In the genomic region with DNA sequence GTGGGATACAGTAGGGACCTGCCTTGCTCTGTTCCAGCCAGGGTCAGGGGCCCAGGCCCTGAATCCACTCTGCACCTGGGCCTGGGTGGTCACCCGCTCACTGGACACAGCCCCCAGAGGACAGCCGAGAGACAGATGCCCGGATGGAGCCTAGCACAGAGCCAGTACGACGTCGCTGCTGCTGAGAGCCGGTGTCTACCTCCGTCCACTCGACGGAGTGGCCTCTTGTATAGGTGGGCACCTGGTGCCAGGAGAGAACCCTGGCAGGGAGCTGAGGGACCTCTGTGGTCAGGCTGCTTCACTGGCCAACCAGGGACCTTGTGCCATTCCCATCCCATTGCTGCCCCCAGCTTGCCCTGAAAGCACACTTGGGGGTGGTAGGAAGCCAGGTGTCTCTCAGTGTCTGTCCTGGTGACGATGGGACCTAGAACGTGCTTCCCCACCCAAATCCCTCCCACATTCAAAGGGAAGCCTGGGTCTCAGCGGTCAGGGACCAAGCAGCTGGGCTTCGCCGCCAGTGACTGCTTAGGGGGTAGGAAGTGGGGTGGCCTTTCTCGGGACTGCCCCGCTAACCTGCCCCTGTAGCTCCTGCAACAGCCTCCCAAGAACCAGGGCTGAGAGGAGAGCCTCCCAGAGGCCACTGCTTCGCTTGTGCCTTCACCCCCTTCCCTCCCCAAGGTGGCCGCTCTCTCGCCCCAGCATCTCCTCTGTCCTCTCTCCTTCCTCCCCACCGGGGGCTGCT, we compare ENCODE assay signal across 13 cellular contexts. TPM values are rescaled to one million over a fixed set of nuclear protein-coding genes. Genes with fewer than 3 reads are reported as not detected.
DNase-seq lines count a peak whose midpoint lies in the region; ATAC-seq and TF ChIP-seq lines count a peak whose summit lies in the region.
"Had no signal": no experiment of that assay in that cellular context is flagged by ENCODE, and none has a peak within 500 bp of the region (broad histone marks: within the 10 kb centered on the region; RNA-seq: fewer than 3 reads in every experiment).

No MANE protein-coding gene starts in this region.

- H3K4me1 ChIP-seq in BLaER1 (peaks cover 51% of the 10 kb centered on the region), neutrophil (ENCODE audit: control insufficient read depth in 1 of 2, insufficient read depth in 1 of 2, low read depth in 1 of 2, low read length in 1 of 2) (peaks cover 45 to 46% of the 10 kb centered on the region in 2 experiments), testis (no peaks in the 10 kb centered on the region), thyroid gland (peaks cover 8 to 41% of the 10 kb centered on the region in 2 donors)
- peaks cover 26% of the 10 kb centered on the region for H3K4me1 ChIP-seq in CD8-positive, alpha-beta T cell (ENCODE audit: insufficient read depth, low read length)

- no peak for ATAC-seq in CD8-positive, alpha-beta T cell
- ATAC-seq in activated naive CD8-positive, alpha-beta T cell treated with anti-CD3 and anti-CD28 coated beads, Interleukin-2, amount 50 U/mL, for 24 hours = no peak

- CTCF ChIA-PET in CD8-positive, alpha-beta T cell (lab: Charles Lee) = interaction anchor here (1.4 to 3.7 kb wide), 5 partner anchors 9 to 55 kb away, joined by 4 to 52 read pairs (median 13); no protein-coding TSS in a partner anchor

- H3K4me3 Mint-ChIP-seq in CD8-positive, alpha-beta T cell = peak overlapping the region; percentile 78
- H3K4me3 Mint-ChIP-seq in activated naive CD8-positive, alpha-beta T cell treated with anti-CD3 and anti-CD28 coated beads, Interleukin-2, amount 50 U/mL, for 24 hours = peak overlapping the region; percentile 42

- H3K4me2 ChIP-seq in BLaER1 = peak overlapping the region; percentile 73

- no peaks in the 10 kb centered on the region for H3K27me3 ChIP-seq in BLaER1
- H3K27me3 ChIP-seq in CD8-positive, alpha-beta T cell (ENCODE audit: insufficient read depth, low read length) = no peaks in the 10 kb centered on the region
- H3K27me3 ChIP-seq in neutrophil = no peaks in the 10 kb centered on the region
- no peaks in the 10 kb centered on the region for H3K27me3 ChIP-seq in testis
- no peaks in the 10 kb centered on the region for H3K27me3 ChIP-seq in WERI-Rb-1 (ENCODE audit: insufficient read depth, low read depth, severe bottlenecking)
- no peaks in the 10 kb centered on the region for H3K27me3 ChIP-seq in thyroid gland

- H3K36me3 ChIP-seq in BLaER1 (no peaks in the 10 kb centered on the region), neutrophil (no peaks in the 10 kb centered on the region), testis (ENCODE audit: low read depth, missing control alignments) (no peaks in the 10 kb centered on the region), WERI-Rb-1 (no peaks in the 10 kb centered on the region), thyroid gland (no peaks in the 10 kb centered on the region)
- no peaks in the 10 kb centered on the region for H3K36me3 ChIP-seq in CD8-positive, alpha-beta T cell (ENCODE audit: insufficient read depth, low read length)
- H3K36me3 ChIP-seq: tibial artery had no signal

- no peak for TF ChIP-seq POLR2A in testis (IDR thresholded peaks at IDR 0.05)
- no peak for TF ChIP-seq POLR2A in thyroid gland (IDR thresholded peaks at IDR 0.05)

- H3K27me3 Mint-ChIP-seq in CD8-positive, alpha-beta T cell (ENCODE audit: low read depth) = no peaks in the 10 kb centered on the region
- H3K27me3 Mint-ChIP-seq in activated naive CD8-positive, alpha-beta T cell treated with anti-CD3 and anti-CD28 coated beads, Interleukin-2, amount 50 U/mL, for 24 hours = no peaks in the 10 kb centered on the region

- 84 to 89% methylated on average over 11 to 20 of the region's 21 CpGs for WGBS in testis, 2 donors
- 74 to 90% methylated on average over 11 to 16 of the region's 21 CpGs for WGBS in thyroid gland, 2 donors

- H3K27ac ChIP-seq in BLaER1 = peak overlapping the region; percentile 88
- H3K27ac ChIP-seq in CD8-positive, alpha-beta T cell (ENCODE audit: low read depth, low read length) = peak overlapping the region; percentile 51
- H3K27ac ChIP-seq in neutrophil = peak overlapping the region; percentile 98
- H3K27ac ChIP-seq in testis = no peak overlapping the region
- H3K27ac ChIP-seq in WERI-Rb-1 = no peak overlapping the region
- no peak overlapping the region for H3K27ac ChIP-seq in thyroid gland
- H3K27ac ChIP-seq: C4-2B, tibial artery had no signal

- no peaks in the 10 kb centered on the region for H4K20me1 ChIP-seq in BLaER1

- H3K9ac ChIP-seq in BLaER1 = peak overlapping the region; percentile 65

- TF ChIP-seq CTCF in CD8-positive, alpha-beta T cell (IDR thresholded peaks at IDR 0.05) = no peak
- TF ChIP-seq CTCF in neutrophil (IDR thresholded peaks at IDR 0.05) = no peak
- TF ChIP-seq CTCF in testis (IDR thresholded peaks at IDR 0.05) = no peak
- no peak for TF ChIP-seq CTCF in WERI-Rb-1 (IDR thresholded peaks at IDR 0.05; ENCODE audit: low read depth, low read length)
- no peak for TF ChIP-seq CTCF in thyroid gland (IDR thresholded peaks at IDR 0.05)

- no peak for DNase-seq in CD8-positive, alpha-beta T cell
- DNase-seq in activated naive CD8-positive, alpha-beta T cell treated with anti-CD3 and anti-CD28 coated beads, Interleukin-2, amount 50 U/mL, for 24 hours = no peak
- no peak for DNase-seq in SKM-1 treated with dmso at 0.1 percent for 144 hours (lab: John Stamatoyannopoulos, UW; ENCODE audit: unreplicated experiment)
- DNase-seq in testis = no peak
- DNase-seq in WERI-Rb-1 = no peak
- no peak for DNase-seq in thyroid gland
- DNase-seq: mammary epithelial cell, NCI-H2107, SIG-M5, tibial artery had no signal

- H3K4me1 Mint-ChIP-seq in CD8-positive, alpha-beta T cell (ENCODE audit: low read depth) = peaks cover 24% of the 10 kb centered on the region
- H3K4me1 Mint-ChIP-seq in activated naive CD8-positive, alpha-beta T cell treated with anti-CD3 and anti-CD28 coated beads, Interleukin-2, amount 50 U/mL, for 24 hours = peaks cover 25% of the 10 kb centered on the region

- intact Hi-C loops in CD8-positive, alpha-beta T cell (cut with DNase I, micrococcal nuclease) = loop anchor here in 1 of 2 experiments (2.0 kb wide), 2 partner anchors 14 kb away; a partner anchor contains a TSS
- intact Hi-C loops in testis (cut with DNase I; ENCODE audit: low total_unique reads) = no loop called here
- intact Hi-C loops in thyroid gland (cut with DNase I) = no loop called here

- no peak overlapping the region; the same call in 1 of the 2 replicates for H3K4me3 ChIP-seq in BLaER1
- H3K4me3 ChIP-seq in CD8-positive, alpha-beta T cell (ENCODE audit: low read depth, low read length) = peak overlapping the region; percentile 38
- H3K4me3 ChIP-seq in neutrophil (ENCODE audit: low read depth in 1 of 2, low read length in 1 of 2) = no peak overlapping the region
- no peak overlapping the region for H3K4me3 ChIP-seq in testis
- no peak overlapping the region for H3K4me3 ChIP-seq in WERI-Rb-1 (ENCODE audit: low read depth, low read length)
- no peak overlapping the region for H3K4me3 ChIP-seq in thyroid gland (replicated peaks in 1 of 3)
- H3K4me3 ChIP-seq: tibial artery had no signal

- no peaks in the 10 kb centered on the region for H3K9me3 Mint-ChIP-seq in CD8-positive, alpha-beta T cell
- no peaks in the 10 kb centered on the region for H3K9me3 Mint-ChIP-seq in activated naive CD8-positive, alpha-beta T cell treated with anti-CD3 and anti-CD28 coated beads, Interleukin-2, amount 50 U/mL, for 24 hours

- POLR2A ChIA-PET in CD8-positive, alpha-beta T cell (lab: Charles Lee) = interaction anchor here (1.0 to 4.8 kb wide), 7 partner anchors 9 to 55 kb away, joined by 3 to 46 read pairs (median 18); a partner anchor contains a TSS

- H3K36me3 Mint-ChIP-seq in CD8-positive, alpha-beta T cell = no peaks in the 10 kb centered on the region
- H3K36me3 Mint-ChIP-seq in activated naive CD8-positive, alpha-beta T cell treated with anti-CD3 and anti-CD28 coated beads, Interleukin-2, amount 50 U/mL, for 24 hours (ENCODE audit: low read depth) = no peaks in the 10 kb centered on the region

- peaks cover 2% of the 10 kb centered on the region; the same call in 1 of the 2 replicates for H3K9me3 ChIP-seq in BLaER1
- H3K9me3 ChIP-seq in CD8-positive, alpha-beta T cell (ENCODE audit: low read length) = no peaks in the 10 kb centered on the region
- no peaks in the 10 kb centered on the region for H3K9me3 ChIP-seq in neutrophil
- no peaks in the 10 kb centered on the region for H3K9me3 ChIP-seq in testis
- H3K9me3 ChIP-seq in WERI-Rb-1 (ENCODE audit: severe bottlenecking) = no peaks in the 10 kb centered on the region
- no peaks in the 10 kb centered on the region for H3K9me3 ChIP-seq in thyroid gland
- H3K9me3 ChIP-seq: tibial artery had no signal

- H3K27ac Mint-ChIP-seq in CD8-positive, alpha-beta T cell = peak overlapping the region; percentile 97
- peak overlapping the region; percentile 79 for H3K27ac Mint-ChIP-seq in activated naive CD8-positive, alpha-beta T cell treated with anti-CD3 and anti-CD28 coated beads, Interleukin-2, amount 50 U/mL, for 24 hours

RNA-seq across cellular contexts. Expression of a gene that starts 10.3 kb away (rescaled TPM):
- total RNA-seq in CD8-positive, alpha-beta T cell = 10 to 100 TPM; 93.5 to 95.0 TPM
- total RNA-seq in testis = 10 to 100 TPM; 14.0 to 17.0 TPM
- 21.3 TPM for polyA plus RNA-seq in testis (ENCODE audit: insufficient read depth, low read depth, low replicate concordance)
- total RNA-seq in thyroid gland = 10 to 100 TPM; 74.6 to 84.7 (median 81.5) TPM

RNA-seq across cellular contexts. Expression of a gene that starts 14.1 kb away (rescaled TPM):
- total RNA-seq in CD8-positive, alpha-beta T cell = 10 to 100 TPM; 21.8 to 27.4 TPM
- total RNA-seq in testis (10 to 100 TPM; 28.5 to 32.8 TPM), thyroid gland (10 to 100 TPM; 26.7 to 34.6 (median 33.2) TPM)
- polyA plus RNA-seq in testis (ENCODE audit: insufficient read depth, low read depth, low replicate concordance) = 16.6 TPM

Comparison
In these comparisons a context has a peak if more than half of its experiments do, and no peak if none do; other contexts are left out.
1. H3K27ac ChIP-seq: peak in BLaER1 (single experiment), CD8-positive, alpha-beta T cell (single experiment) and neutrophil (single experiment); none in testis (0 of 2), WERI-Rb-1 (single experiment) and thyroid gland (0 of 3).
2. RNA of a gene that starts 10.3 kb away (total RNA-seq): 93.5 to 95.0 TPM in CD8-positive, alpha-beta T cell and 74.6 to 84.7 TPM in thyroid gland; 14.0 to 17.0 TPM in testis; every median in the first group is over 4 times any median in the second.